ENCODE assay signal across 27 cellular contexts in genomic region chr9:130385257-130385656, GRCh38. TPM values are rescaled to one million over a fixed set of nuclear protein-coding genes. Genes with fewer than 3 reads are reported as not detected.
DNase-seq lines count a peak whose midpoint lies in the region; ATAC-seq, FAIRE-seq and TF ChIP-seq lines count a peak whose summit lies in the region.
"Had no signal": no experiment of that assay in that cellular context is flagged by ENCODE, and none has a peak within 500 bp of the region (broad histone marks: within the 10 kb centered on the region; RNA-seq: fewer than 3 reads in every experiment).

No MANE protein-coding gene starts in this region.

- no peak overlapping the region for H2AFZ ChIP-seq in H1 (ENCODE audit: low read length)

- TF ChIP-seq POLR2A in H1 (IDR thresholded peaks at IDR 0.05; ENCODE audit: control extremely low read depth in 1 of 2, low read depth in 2 of 2, low read length in 2 of 2), result no peak

- H3K79me2 ChIP-seq in H1 (ENCODE audit: control insufficient read depth in 1 of 2, insufficient read depth in 2 of 2, low read length in 2 of 2) (no peaks in the 10 kb centered on the region), mesendoderm (ENCODE audit: control insufficient read depth, insufficient read depth, low read length) (no peaks in the 10 kb centered on the region)

- peak overlapping the region; percentile 40 for H4K91ac ChIP-seq in H1 (replicated peaks; ENCODE audit: insufficient read length, low read length)

- no peak for FAIRE-seq in H1 (lab: Jason Lieb, UNC)
- FAIRE-seq: A204.1, GM12878, GM12892, GM18507, GM19239 had no signal

- H4K8ac ChIP-seq in H1 (ENCODE audit: extremely low read depth, insufficient read depth, low read length) (no peak overlapping the region), mesendoderm (ENCODE audit: low read depth, low read length) (no peak overlapping the region)

- H3K27me3 ChIP-seq in H1 (replicated peaks in 1 of 4; ENCODE audit: control insufficient read depth in 3 of 4, extremely low read depth in 1 of 4, insufficient read depth in 3 of 4, low read length in 3 of 4), result no peaks in the 10 kb centered on the region
- H3K27me3 ChIP-seq in mesendoderm (ENCODE audit: insufficient read depth, low read length, poor library complexity), result no peaks in the 10 kb centered on the region
- H3K27me3 ChIP-seq: BE2C, BLaER1 had no signal

- no peaks in the 10 kb centered on the region for H3K79me1 ChIP-seq in H1 (ENCODE audit: low read depth, low read length)
- H3K79me1 ChIP-seq in mesendoderm (ENCODE audit: low read length), result no peaks in the 10 kb centered on the region

- POLR2A ChIA-PET in H1 (lab: Charles Lee; ENCODE audit: partially characterized antibody), result no interaction called here

- H2BK5ac ChIP-seq in H1 (ENCODE audit: low read depth, low read length) (no peak overlapping the region), mesendoderm (ENCODE audit: low read length) (no peak overlapping the region)

- no peak overlapping the region for H3K14ac ChIP-seq in H1 (ENCODE audit: insufficient read length)

- H2BK120ac ChIP-seq in H1 (replicated peaks; ENCODE audit: low read depth, low read length), result no peak overlapping the region
- no peak overlapping the region for H2BK120ac ChIP-seq in mesendoderm (ENCODE audit: low read depth, low read length)

- WGBS in H1 (ENCODE audit: extremely low coverage in 1 of 2, insufficient coverage in 1 of 2, insufficient read length in 1 of 2, insufficient replicate concordance in 2 of 2, low coverage in 1 of 2, low lambda C conversion rate in 2 of 2, missing lambda C conversion rate in 1 of 2), 2 experiments, result 91% methylated on average over 10 of the region's 11 CpGs; no CpG with 5 or more reads in 1 of the 2 experiments
- WGBS in mesendoderm (ENCODE audit: extremely low coverage, insufficient coverage, low lambda C conversion rate), result no CpG with 5 or more reads among the region's 11 CpGs

- H2AK5ac ChIP-seq in H1 (ENCODE audit: low read depth, low read length) (no peak overlapping the region), mesendoderm (ENCODE audit: low read length) (no peak overlapping the region)

- no peak overlapping the region for H2BK12ac ChIP-seq in H1 (ENCODE audit: low read depth, low read length)

- H3K9me3 ChIP-seq in H1 (ENCODE audit: insufficient read depth in 2 of 2, low read depth in 1 of 2, low read length in 1 of 2), result no peaks in the 10 kb centered on the region; a peak in 1 of 4 replicates
- H3K9me3 ChIP-seq: BE2C, BLaER1 had no signal

- DNase-seq in H1 (ENCODE audit: low read depth in 1 of 2, low spot score in 2 of 2) (no peak), mesendoderm (no peak), NCI-H526 (lab: John Stamatoyannopoulos, UW) (no peak), NCI-H69 (lab: John Stamatoyannopoulos, UW) (no peak)
- DNase-seq: 8988T; ACHN; BE2C; C1 segment of cervical spinal cord; CD4-positive, alpha-beta memory T cell; CD4-positive, CD25-positive, alpha-beta regulatory T cell; CD8-positive, alpha-beta memory T cell; COR-L47; DMS 273 treated with DMSO at 0.1 percent for 48 hours; DMS153; DMS53; DMS79; DND-41; EL; GDM1 had no signal

- H2BK15ac ChIP-seq in H1 (ENCODE audit: low read length) (no peak overlapping the region), mesendoderm (replicated peaks; ENCODE audit: low read depth) (no peak overlapping the region)

- H3K4me1 ChIP-seq in H1 (replicated peaks in 1 of 4; ENCODE audit: control insufficient read depth in 3 of 4, insufficient read depth in 4 of 4, low read length in 3 of 4) (peaks cover 0 to 3% (median 0%) of the 10 kb centered on the region in 4 experiments; a peak in 1 of 7 replicates), mesendoderm (ENCODE audit: control insufficient read depth, low read depth, low read length) (no peaks in the 10 kb centered on the region)
- H3K4me1 ChIP-seq: BE2C, BLaER1 had no signal

- H3K9ac ChIP-seq in H1 (replicated peaks in 1 of 4; ENCODE audit: extremely low read depth in 1 of 4, low read depth in 3 of 4, low read length in 3 of 4) (no peak overlapping the region), mesendoderm (ENCODE audit: low read length) (no peak overlapping the region)
- H3K9ac ChIP-seq: BLaER1 had no signal

- no peak for TF ChIP-seq EP300 in H1 (IDR thresholded peaks at IDR 0.05; ENCODE audit: borderline replicate concordance in 1 of 2, low read depth in 2 of 2, low read length in 2 of 2)

- H3K36me3 ChIP-seq in H1 (ENCODE audit: control insufficient read depth in 2 of 4, insufficient read depth in 4 of 4, low read length in 3 of 4) (peaks cover 0 to 6% (median 0%) of the 10 kb centered on the region in 4 experiments; a peak in 1 of 8 replicates), mesendoderm (ENCODE audit: control insufficient read depth, insufficient read depth, low read length) (no peaks in the 10 kb centered on the region)
- H3K36me3 ChIP-seq: BE2C, BLaER1 had no signal

- H3K4me3 ChIP-seq in H1 (ENCODE audit: extremely low read depth in 1 of 4, insufficient read depth in 2 of 4, low read depth in 3 of 4, low read length in 4 of 4), result no peak overlapping the region
- no peak overlapping the region for H3K4me3 ChIP-seq in mesendoderm (ENCODE audit: low read length)
- H3K4me3 ChIP-seq: BLaER1, GM12878 had no signal

- H4K20me1 ChIP-seq in H1 (replicated peaks in 1 of 2; ENCODE audit: control insufficient read depth in 1 of 2, insufficient read depth in 2 of 2, low read length in 2 of 2), result peaks cover 0 to 2% of the 10 kb centered on the region in 2 experiments
- H4K20me1 ChIP-seq: BLaER1 had no signal

- H3K56ac ChIP-seq in H1 (replicated peaks; ENCODE audit: insufficient read length, low read depth, low read length), result no peak overlapping the region
- H3K56ac ChIP-seq in mesendoderm (ENCODE audit: low read length), result peak overlapping the region; percentile 34

- H3K4ac ChIP-seq in H1 (replicated peaks; ENCODE audit: insufficient read length, low read depth, low read length), result no peak overlapping the region
- H3K4ac ChIP-seq in mesendoderm (ENCODE audit: low read depth, low read length), result no peak overlapping the region

- no peak overlapping the region for H3K18ac ChIP-seq in H1 (ENCODE audit: extremely low read depth, low read length)
- H3K18ac ChIP-seq in mesendoderm (ENCODE audit: low read length), result no peak overlapping the region

- H3K27ac ChIP-seq in H1 (ENCODE audit: low read depth, low read length), result no peak overlapping the region
- no peak overlapping the region for H3K27ac ChIP-seq in mesendoderm (ENCODE audit: low read depth, low read length)
- H3K27ac ChIP-seq: BLaER1 had no signal

- H4K5ac ChIP-seq in H1 (ENCODE audit: insufficient read length, low read depth, low read length), result no peak overlapping the region
- H4K5ac ChIP-seq in mesendoderm (ENCODE audit: low read length), result no peak overlapping the region

- no peak overlapping the region for H3K23ac ChIP-seq in H1 (ENCODE audit: insufficient read length)
- H3K23ac ChIP-seq in mesendoderm (ENCODE audit: low read length), result no peak overlapping the region

- TF ChIP-seq RAD21 in H1 (IDR thresholded peaks at IDR 0.05 in 1 of 2, conservative IDR thresholded peaks at IDR 0.05 in 1 of 2; ENCODE audit: low read depth in 2 of 2, low read length in 2 of 2), result no peak

- H3K4me2 ChIP-seq in H1 (ENCODE audit: insufficient read depth in 1 of 2, low read depth in 2 of 2, low read length in 2 of 2), result no peak overlapping the region
- H3K4me2 ChIP-seq in mesendoderm (ENCODE audit: low read length), result no peak overlapping the region
- H3K4me2 ChIP-seq: BLaER1 had no signal

- H2BK20ac ChIP-seq in H1 (ENCODE audit: low read length), result no peak overlapping the region

- CTCF ChIA-PET in H1 (lab: Charles Lee; ENCODE audit: partially characterized antibody), result interaction anchor here (1.0 kb wide), 1 partner anchor 16 kb away, joined by 3 read pairs; no protein-coding TSS in a partner anchor

- no peak for ATAC-seq in HG03442 (IDR thresholded peaks at IDR 0.05; ENCODE audit: unreplicated experiment)
- ATAC-seq: GM12878 had no signal

- TF ChIP-seq CTCF in H1 (IDR thresholded peaks at IDR 0.05; ENCODE audit: control extremely low read depth in 1 of 3, insufficient read depth in 1 of 3, low read depth in 1 of 3, low read length in 3 of 3), result no peak

- no peaks in the 10 kb centered on the region for H3K23me2 ChIP-seq in H1 (ENCODE audit: low read depth, low read length)

TF ChIP-seq in H1, 55 proteins besides CTCF, POLR2A, EP300 and RAD21:
- no peak for TF ChIP-seq KDM1A (IDR thresholded peaks at IDR 0.05; ENCODE audit: borderline replicate concordance, low read length)
- TF ChIP-seq CHD2 (IDR thresholded peaks at IDR 0.05; ENCODE audit: low read length), result no peak
- TF ChIP-seq SP4 (IDR thresholded peaks at IDR 0.05; ENCODE audit: low read length), result no peak
- no peak for TF ChIP-seq USF2 (IDR thresholded peaks at IDR 0.05; ENCODE audit: low read length)
- no peak for TF ChIP-seq ASH2L (IDR thresholded peaks at IDR 0.05; ENCODE audit: low read length)
- no peak for TF ChIP-seq EGR1 (IDR thresholded peaks at IDR 0.05; ENCODE audit: borderline replicate concordance, low read depth, low read length)
- TF ChIP-seq SAP30 (IDR thresholded peaks at IDR 0.05; ENCODE audit: insufficient read depth, insufficient replicate concordance, low read length), result no peak

RNA-seq across cellular contexts. Expression of gene ASS1, which starts 59.5 kb away (rescaled TPM):
- 108 and 116 TPM in 2 replicates for total RNA-seq in H1 (2021; fragmentation: NEBNext Ultra II Directional; extraction: Animal tissue kit (Norgen Biotek cat#: 25700))
- 296 and 298 TPM in 2 replicates for polyA plus RNA-seq in H1 (2011; rRNA removed)
- 326 TPM for polyA plus RNA-seq in H1 (2011; cell fraction: cytosol; rRNA removed)
- 280 TPM for polyA plus RNA-seq in H1 (2011; cell fraction: nucleus; rRNA removed)
- polyA plus RNA-seq in H1 (2012, experiment 1 of 2), result 240 to 283 TPM (median 268 TPM) in 4 replicates
- 287 TPM for polyA plus RNA-seq in H1 (2012, experiment 2 of 2)
- polyA plus RNA-seq in H1 (2013, experiment 1 of 2), result 64.1 TPM
- 63.0 TPM for polyA plus RNA-seq in H1 (2013, experiment 2 of 2)
- 172 and 229 TPM in 2 replicates for polyA minus RNA-seq in H1 (2011; rRNA and poly(A)+ RNA removed)
- 85.1 TPM for polyA minus RNA-seq in H1 (2011; cell fraction: cytosol; rRNA and poly(A)+ RNA removed)
- 55.6 TPM for polyA minus RNA-seq in H1 (2011; cell fraction: nucleus; rRNA and poly(A)+ RNA removed)
- polyA plus RNA-seq in mesendoderm (2013, experiment 1 of 2), result 17.2 TPM
- polyA plus RNA-seq in mesendoderm (2013, experiment 2 of 2), result 17.0 TPM
- total RNA-seq: CD4-positive, alpha-beta memory T cell; CD4-positive, CD25-positive, alpha-beta regulatory T cell had no signal
- polyA plus RNA-seq: CD14-positive monocyte; CD4-positive, alpha-beta memory T cell; CD4-positive, CD25-positive, alpha-beta regulatory T cell; CD8-positive, alpha-beta memory T cell had no signal
